10 cellular contexts compared by ENCODE assay signal in genomic region chr12:63915105-63915830, GRCh38.
DNase-seq lines count a peak whose midpoint lies in the region; ATAC-seq and TF ChIP-seq lines count a peak whose summit lies in the region.
"Had no signal": no experiment of that assay in that cellular context is flagged by ENCODE, and none has a peak within 500 bp of the region (broad histone marks: within the 10 kb centered on the region; RNA-seq: fewer than 3 reads in every experiment).

No MANE protein-coding gene starts in this region.

- peak overlapping the region in 1 of 2 donors; percentile 22 for H3K27ac ChIP-seq in left lung
- H3K27ac ChIP-seq: gastrocnemius medialis, neutrophil had no signal

- peak overlapping the region; percentile 36 to 86 (median 66) for H3K27ac Mint-ChIP-seq in brain
- no peak overlapping the region for H3K27ac Mint-ChIP-seq in activated T-helper 1 cell treated with anti-CD3 and anti-CD28 coated beads, Interleukin-12 subunit alpha, Interleukin-12 subunit beta, Interleukin-2, Interleukin-4 antibody, amounts not matched to agents 30 ng/mL and 10 ng/mL and 1 ng/mL, durations not matched to agents 14 hours and 24 hours and 36 hours

- H3K9me3 ChIP-seq in left lung = no peaks in the 10 kb centered on the region
- H3K9me3 ChIP-seq: gastrocnemius medialis, neutrophil had no signal

- DNase-seq in Ammon's horn (ENCODE audit: low spot score) (peak; percentile 21), NCI-H1417 treated with DMSO at 0.1 percent for 48 hours (lab: John Stamatoyannopoulos, UW) (peak; percentile 13), lung microvascular endothelial cell (ENCODE audit: low read depth in 2 of 2) (peak; percentile 63 to 85), cortex of kidney (lab: John Stamatoyannopoulos, UW) (no peak), left lung (no peak), UCSD-AML1 (lab: John Stamatoyannopoulos, UW; ENCODE audit: unreplicated experiment) (no peak)
- no peak for DNase-seq in activated T-helper 1 cell treated with anti-CD3 and anti-CD28 coated beads, Interleukin-12 subunit alpha, Interleukin-12 subunit beta, Interleukin-2, Interleukin-4 antibody, amounts not matched to agents 30 ng/mL and 10 ng/mL and 1 ng/mL, durations not matched to agents 14 hours and 24 hours and 36 hours (ENCODE audit: low spot score)
- DNase-seq: gastrocnemius medialis had no signal

- H3K4me3 ChIP-seq in left lung = no peak overlapping the region
- H3K4me3 ChIP-seq: gastrocnemius medialis had no signal

- peak overlapping the region; percentile 11 to 68 (median 45) for H3K4me3 Mint-ChIP-seq in brain
- no peak overlapping the region for H3K4me3 Mint-ChIP-seq in activated T-helper 1 cell treated with anti-CD3 and anti-CD28 coated beads, Interleukin-12 subunit alpha, Interleukin-12 subunit beta, Interleukin-2, Interleukin-4 antibody, amounts not matched to agents 30 ng/mL and 10 ng/mL and 1 ng/mL, durations not matched to agents 14 hours and 24 hours and 36 hours

- no peak for ATAC-seq in left lung
- ATAC-seq: gastrocnemius medialis had no signal

- peaks cover 3% of the 10 kb centered on the region for H3K36me3 Mint-ChIP-seq in brain
- no peaks in the 10 kb centered on the region for H3K36me3 Mint-ChIP-seq in activated T-helper 1 cell treated with anti-CD3 and anti-CD28 coated beads, Interleukin-12 subunit alpha, Interleukin-12 subunit beta, Interleukin-2, Interleukin-4 antibody, amounts not matched to agents 30 ng/mL and 10 ng/mL and 1 ng/mL, durations not matched to agents 14 hours and 24 hours and 36 hours (ENCODE audit: low read depth)

- H3K36me3 ChIP-seq in left lung = no peaks in the 10 kb centered on the region
- H3K36me3 ChIP-seq: gastrocnemius medialis, neutrophil had no signal

- no peaks in the 10 kb centered on the region for H3K27me3 Mint-ChIP-seq in brain
- H3K27me3 Mint-ChIP-seq in activated T-helper 1 cell treated with anti-CD3 and anti-CD28 coated beads, Interleukin-12 subunit alpha, Interleukin-12 subunit beta, Interleukin-2, Interleukin-4 antibody, amounts not matched to agents 30 ng/mL and 10 ng/mL and 1 ng/mL, durations not matched to agents 14 hours and 24 hours and 36 hours (ENCODE audit: insufficient read depth) = peaks cover 6% of the 10 kb centered on the region

- H3K27me3 ChIP-seq in left lung = no peaks in the 10 kb centered on the region
- H3K27me3 ChIP-seq: gastrocnemius medialis, neutrophil had no signal

- intact Hi-C loops in left lung (cut with DNase I) = no loop called here
- intact Hi-C loops in activated T-helper 1 cell treated with anti-CD3 and anti-CD28 coated beads, Interleukin-12 subunit alpha, Interleukin-12 subunit beta, Interleukin-2, Interleukin-4 antibody, amounts not matched to agents 30 ng/mL and 10 ng/mL and 1 ng/mL, durations not matched to agents 14 hours and 24 hours and 36 hours (cut with micrococcal nuclease) = no loop called here

- H3K4me1 Mint-ChIP-seq in brain = peaks cover 74% of the 10 kb centered on the region
- no peaks in the 10 kb centered on the region for H3K4me1 Mint-ChIP-seq in activated T-helper 1 cell treated with anti-CD3 and anti-CD28 coated beads, Interleukin-12 subunit alpha, Interleukin-12 subunit beta, Interleukin-2, Interleukin-4 antibody, amounts not matched to agents 30 ng/mL and 10 ng/mL and 1 ng/mL, durations not matched to agents 14 hours and 24 hours and 36 hours (ENCODE audit: low read depth)

- TF ChIP-seq CTCF in brain (conservative IDR thresholded peaks at IDR 0.05) (no peak), left lung (IDR thresholded peaks at IDR 0.05) (no peak)

- no peaks in the 10 kb centered on the region for H3K9me3 Mint-ChIP-seq in brain
- H3K9me3 Mint-ChIP-seq in activated T-helper 1 cell treated with anti-CD3 and anti-CD28 coated beads, Interleukin-12 subunit alpha, Interleukin-12 subunit beta, Interleukin-2, Interleukin-4 antibody, amounts not matched to agents 30 ng/mL and 10 ng/mL and 1 ng/mL, durations not matched to agents 14 hours and 24 hours and 36 hours = no peaks in the 10 kb centered on the region

- H3K4me1 ChIP-seq in left lung = peaks cover 27 to 39% of the 10 kb centered on the region in 2 donors
- H3K4me1 ChIP-seq: gastrocnemius medialis had no signal

Comparison
In these comparisons a context has a peak if more than half of its experiments do, and no peak if none do; other contexts are left out.
1. DNase-seq: peak in Ammon's horn (single experiment), NCI-H1417 treated with DMSO at 0.1 percent for 48 hours (single experiment) and lung microvascular endothelial cell (2 of 2); none in cortex of kidney (single experiment), left lung (0 of 2), UCSD-AML1 (single experiment) and activated T-helper 1 cell treated with anti-CD3 and anti-CD28 coated beads, Interleukin-12 subunit alpha, Interleukin-12 subunit beta, Interleukin-2, Interleukin-4 antibody, amounts not matched to agents 30 ng/mL and 10 ng/mL and 1 ng/mL, durations not matched to agents 14 hours and 24 hours and 36 hours (single experiment).